In the genomic region with DNA sequence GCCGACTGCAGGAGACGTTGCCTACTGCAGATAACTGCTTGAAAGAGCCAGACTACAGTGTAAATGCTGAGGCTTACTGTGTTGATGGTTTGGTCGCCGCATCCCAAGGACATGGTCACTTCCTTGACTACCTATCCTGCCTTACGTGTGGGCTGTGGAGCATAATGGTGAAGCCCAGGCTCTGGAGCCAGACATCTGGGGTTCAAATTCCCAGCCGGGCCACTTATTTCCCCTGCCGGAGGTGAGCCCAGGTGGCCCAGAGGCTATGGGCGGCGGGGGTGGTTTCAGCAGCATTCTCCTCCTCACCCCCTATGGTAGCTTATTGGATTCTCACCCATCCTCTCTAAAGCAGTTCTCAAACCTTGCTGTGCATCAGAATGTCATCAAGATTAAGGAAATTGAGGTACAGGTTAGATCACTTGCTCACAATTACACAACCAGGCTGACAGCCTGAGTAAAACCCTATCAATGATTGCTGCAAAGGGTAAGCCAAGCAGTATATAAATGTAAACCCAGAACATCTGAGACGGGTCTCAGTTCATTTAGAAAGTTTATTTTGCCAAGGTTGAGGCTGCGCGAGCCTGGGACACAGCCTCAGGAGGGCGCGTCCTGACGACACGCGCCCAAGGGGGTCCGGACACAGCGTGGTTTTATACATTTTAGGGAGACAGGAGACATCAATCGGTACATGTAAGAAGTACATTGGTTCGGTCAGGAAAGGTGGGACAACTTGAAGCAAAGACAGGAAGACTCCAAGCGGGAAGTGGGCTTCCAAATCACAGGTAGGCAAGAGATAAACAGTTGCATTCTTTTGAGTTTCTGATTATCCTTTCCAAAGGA, we compare ENCODE assay signal across 23 cellular contexts. TPM values are rescaled to one million over a fixed set of nuclear protein-coding genes. Genes with fewer than 3 reads are reported as not detected.
DNase-seq lines count a peak whose midpoint lies in the region; ATAC-seq, FAIRE-seq and TF ChIP-seq lines count a peak whose summit lies in the region.
"Had no signal": no experiment of that assay in that cellular context is flagged by ENCODE, and none has a peak within 500 bp of the region (broad histone marks: within the 10 kb centered on the region; RNA-seq: fewer than 3 reads in every experiment).

No MANE protein-coding gene starts in this region.

- H3K4me1 Mint-ChIP-seq in nephron progenitor cell, result no peaks in the 10 kb centered on the region
- no peaks in the 10 kb centered on the region for H3K4me1 Mint-ChIP-seq in Caco-2 (ENCODE audit: low read depth, unreplicated experiment)
- H3K4me1 Mint-ChIP-seq: brain, CD14-positive monocyte had no signal

- no peak for DNase-seq in RWPE2 (ENCODE audit: low spot score)
- no peak for DNase-seq in nephron progenitor cell
- DNase-seq in pancreas, result no peak
- no peak for DNase-seq in Caco-2
- DNase-seq: activated effector memory CD4-positive, alpha-beta T cell treated with Interleukin-2 at 50 U/mL for 16 hours; colonic mucosa; GOT3; hippocampal formation; KBM-7; NCI-H1436 treated with DMSO at 0.1 percent for 48 hours; NCI-H526; RPMI8226; transverse colon; WERI-Rb-1 had no signal

- H3K9me3 Mint-ChIP-seq in nephron progenitor cell, result no peaks in the 10 kb centered on the region
- peaks cover 7% of the 10 kb centered on the region for H3K9me3 Mint-ChIP-seq in Caco-2 (ENCODE audit: unreplicated experiment)

- CTCF ChIA-PET in Caco-2 (lab: Charles Lee), result no interaction called here

- TF ChIP-seq CTCF in RWPE2 (IDR thresholded peaks at IDR 0.05; ENCODE audit: poor library complexity, severe bottlenecking) (no peak), nephron progenitor cell (IDR thresholded peaks at IDR 0.05) (no peak), pancreas (IDR thresholded peaks at IDR 0.05) (no peak), Caco-2 (IDR thresholded peaks at IDR 0.05; ENCODE audit: insufficient read depth in 1 of 2, low read depth in 1 of 2, low read length in 1 of 2, severe bottlenecking in 1 of 2, unreplicated experiment in 1 of 2) (no peak)

- H2AFZ ChIP-seq in ACC112 (ENCODE audit: low read length, unreplicated experiment), result no peak overlapping the region

- H3K4me1 ChIP-seq in ACC112 (ENCODE audit: control insufficient read depth, insufficient read depth, low read length, unreplicated experiment) (peaks cover 34% of the 10 kb centered on the region), RWPE2 (ENCODE audit: insufficient read depth, poor library complexity, severe bottlenecking) (peaks cover 31% of the 10 kb centered on the region), esophagus (ENCODE audit: control insufficient read depth in 2 of 2, insufficient read depth in 2 of 2, low read length in 1 of 2) (peaks cover 0 to 7% of the 10 kb centered on the region in 2 donors), pancreas (no peaks in the 10 kb centered on the region), Caco-2 (no peaks in the 10 kb centered on the region)
- H3K4me1 ChIP-seq: colonic mucosa, transverse colon had no signal

- ATAC-seq in RWPE2 (ENCODE audit: low read depth) (no peak), HG02678 (IDR thresholded peaks at IDR 0.05; ENCODE audit: unreplicated experiment) (no peak), pancreas (no peak), HG03460 (IDR thresholded peaks at IDR 0.05; ENCODE audit: unreplicated experiment) (no peak)

- H3K27ac Mint-ChIP-seq in nephron progenitor cell (peak overlapping the region; percentile 76), Caco-2 (ENCODE audit: unreplicated experiment) (no peak overlapping the region)
- H3K27ac Mint-ChIP-seq: activated naive CD8-positive, alpha-beta T cell treated with anti-CD3 and anti-CD28 coated beads, Interleukin-2, amount 50 U/mL, for 24 hours; CD14-positive monocyte had no signal

- WGBS in esophagus, 2 donors, result 86 to 88% methylated on average over 22 of the region's 22 CpGs
- WGBS in pancreas, 2 donors, result 91 to 93% methylated on average over 22 of the region's 22 CpGs

- H3K27ac ChIP-seq in ACC112 (ENCODE audit: low read depth, low read length) (peak overlapping the region; percentile 65; the same call in 1 of the 2 replicates), RWPE2 (ENCODE audit: poor library complexity, severe bottlenecking) (peak overlapping the region; percentile 96), esophagus (ENCODE audit: low read depth in 2 of 2, low read length in 1 of 2) (peak overlapping the region; percentile 74 to 95), pancreas (no peak overlapping the region)
- H3K27ac ChIP-seq: colonic mucosa, transverse colon, WERI-Rb-1 had no signal

- no peaks in the 10 kb centered on the region for H3K27me3 ChIP-seq in ACC112 (ENCODE audit: insufficient read depth, low read length)
- no peaks in the 10 kb centered on the region for H3K27me3 ChIP-seq in RWPE2 (ENCODE audit: insufficient read depth, poor library complexity, severe bottlenecking)
- no peaks in the 10 kb centered on the region for H3K27me3 ChIP-seq in esophagus (ENCODE audit: control insufficient read depth in 1 of 2, insufficient read depth in 2 of 2, low read length in 2 of 2)
- H3K27me3 ChIP-seq in pancreas, result no peaks in the 10 kb centered on the region
- H3K27me3 ChIP-seq in Caco-2 (replicated peaks; ENCODE audit: control insufficient read depth, insufficient read depth, low read length), result no peaks in the 10 kb centered on the region
- H3K27me3 ChIP-seq: colonic mucosa, transverse colon had no signal

- no peaks in the 10 kb centered on the region for H3K9me3 ChIP-seq in RWPE2 (ENCODE audit: severe bottlenecking)
- peaks cover 0 to 4% of the 10 kb centered on the region in 2 donors for H3K9me3 ChIP-seq in esophagus (ENCODE audit: control insufficient read depth in 2 of 2, insufficient read depth in 1 of 2, low read depth in 1 of 2, low read length in 1 of 2)
- H3K9me3 ChIP-seq in pancreas, result no peaks in the 10 kb centered on the region
- no peaks in the 10 kb centered on the region for H3K9me3 ChIP-seq in Caco-2
- H3K9me3 ChIP-seq: colonic mucosa, transverse colon had no signal

- H3K4me3 Mint-ChIP-seq in nephron progenitor cell, result no peak overlapping the region
- H3K4me3 Mint-ChIP-seq in Caco-2 (ENCODE audit: unreplicated experiment), result no peak overlapping the region
- H3K4me3 Mint-ChIP-seq: activated naive CD8-positive, alpha-beta T cell treated with anti-CD3 and anti-CD28 coated beads, Interleukin-2, amount 50 U/mL, for 24 hours; brain; CD14-positive monocyte had no signal

- H3K4me3 ChIP-seq in ACC112 (ENCODE audit: low read depth, low read length), result no peak overlapping the region
- H3K4me3 ChIP-seq in RWPE2 (ENCODE audit: severe bottlenecking), result no peak overlapping the region
- H3K4me3 ChIP-seq in esophagus (ENCODE audit: low read depth in 1 of 2, low read length in 2 of 2), result no peak overlapping the region
- no peak overlapping the region for H3K4me3 ChIP-seq in pancreas
- H3K4me3 ChIP-seq in Caco-2 (ENCODE audit: low read depth, low read length), result no peak overlapping the region
- H3K4me3 ChIP-seq: colonic mucosa, transverse colon had no signal

- peaks cover 43% of the 10 kb centered on the region for H3K36me3 Mint-ChIP-seq in nephron progenitor cell (ENCODE audit: low read depth)
- H3K36me3 Mint-ChIP-seq in Caco-2 (ENCODE audit: insufficient read depth, unreplicated experiment), result no peaks in the 10 kb centered on the region
- H3K36me3 Mint-ChIP-seq: CD14-positive monocyte had no signal

- peaks cover 4% of the 10 kb centered on the region for H3K79me2 ChIP-seq in ACC112 (ENCODE audit: control insufficient read depth, insufficient read depth, low read length, unreplicated experiment)

- POLR2A ChIA-PET in Caco-2 (lab: Charles Lee), result no interaction called here

- no peak for FAIRE-seq in pancreas (lab: Jason Lieb, UNC)
- FAIRE-seq: D721Med, frontal cortex had no signal

- intact Hi-C loops in pancreas (cut with DNase I) (no loop called here), Caco-2 (cut with micrococcal nuclease; ENCODE audit: unreplicated experiment) (no loop called here)

- BruUV-seq in Caco-2 (replicated peaks; lab: Mats Ljungman, UMichigan), result no TSS peak

- H3K36me3 ChIP-seq in ACC112 (ENCODE audit: insufficient read depth, low read length) (peaks cover 26% of the 10 kb centered on the region; the same call in 1 of the 2 replicates), RWPE2 (ENCODE audit: low read depth) (peaks cover 40% of the 10 kb centered on the region), esophagus (ENCODE audit: control insufficient read depth in 2 of 2, insufficient read depth in 2 of 2, low read length in 1 of 2) (peaks cover 1 to 13% of the 10 kb centered on the region in 2 donors), pancreas (peaks cover 0 to 18% (median 4%) of the 10 kb centered on the region in 3 donors), Caco-2 (ENCODE audit: control insufficient read depth, insufficient read depth, low read length) (no peaks in the 10 kb centered on the region)
- H3K36me3 ChIP-seq: colonic mucosa, transverse colon had no signal

- H3K27me3 Mint-ChIP-seq in nephron progenitor cell (ENCODE audit: low read depth, poor library complexity) (peaks cover 4% of the 10 kb centered on the region), Caco-2 (ENCODE audit: insufficient read depth, unreplicated experiment) (no peaks in the 10 kb centered on the region)
- H3K27me3 Mint-ChIP-seq: activated naive CD8-positive, alpha-beta T cell treated with anti-CD3 and anti-CD28 coated beads, Interleukin-2, amount 50 U/mL, for 24 hours; brain had no signal

RNA-seq across cellular contexts. Expression of a gene that starts 48.5 kb away (rescaled TPM):
- polyA plus RNA-seq in esophagus (1 to 10 TPM; 2.0 to 4.0 TPM), pancreas (10 to 100 TPM in 1 of 2 donors, 1 to 10 TPM in 1; 2.8 to 10.3 TPM)
- total RNA-seq in pancreas (10 to 100 TPM; 10.4 to 17.8 (median 13.3) TPM), Caco-2 (2022) (not detected in 2 replicates)
- polyA plus RNA-seq: CD14-positive monocyte had no signal

RNA-seq across cellular contexts. Expression of a gene that starts 51.1 kb away (rescaled TPM):
- polyA plus RNA-seq in esophagus (1 to 10 TPM; 1.6 to 2.0 TPM), pancreas (1 to 10 TPM; 1.8 to 2.6 TPM)
- total RNA-seq in pancreas (1 to 10 TPM; 1.2 to 4.2 (median 1.9) TPM), Caco-2 (2022) (not detected in 2 replicates)

Comparison
In these comparisons a context has a peak if more than half of its experiments do, and no peak if none do; other contexts are left out.
1. H3K27ac ChIP-seq: peak in ACC112 (single experiment), RWPE2 (single experiment) and esophagus (2 of 2); none in pancreas (0 of 4).
2. RNA of a gene that starts 48.5 kb away (total RNA-seq): 10.4 to 17.8 TPM in pancreas; not detected in Caco-2; every median in the first group is over 10 times any median in the second.